ENCODE assay signal across 29 cellular contexts in the genomic region with DNA sequence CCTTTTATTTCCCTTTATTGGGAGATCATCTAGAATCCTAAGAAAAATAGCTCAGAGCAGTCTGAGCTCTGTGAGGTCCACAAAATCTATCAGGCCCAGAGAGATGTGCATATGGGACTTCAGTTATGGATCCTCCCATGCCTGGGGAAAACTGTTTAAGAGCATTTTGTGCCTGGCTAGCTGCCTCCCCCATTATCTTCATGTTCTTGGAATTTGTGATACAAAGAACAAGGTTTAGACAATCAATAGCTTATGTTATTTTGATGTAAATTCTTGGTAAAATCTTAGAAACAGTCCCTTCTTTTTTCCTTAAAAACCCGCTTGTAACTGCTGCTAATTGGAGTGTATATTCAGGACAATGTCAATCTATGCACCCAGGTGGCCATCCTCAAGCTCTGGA.
"Had no signal": no experiment of that assay in that cellular context is flagged by ENCODE, and none has a peak within 500 bp of the region (broad histone marks: within the 10 kb centered on the region; RNA-seq: fewer than 3 reads in every experiment).

No MANE protein-coding gene starts in this region.

- H3K36me3 ChIP-seq: adrenal gland, colonic mucosa, left lung, lower lobe of right lung, neutrophil, ovary, right lobe of liver, stomach, tibial artery, upper lobe of right lung had no signal

- H3K36me3 Mint-ChIP-seq: activated CD8-positive, alpha-beta memory T cell treated with anti-CD3 and anti-CD28 coated beads, Interleukin-2, amount 10 ng/mL, durations not matched to agents 7 days and 5 days; activated naive CD4-positive, alpha-beta T cell treated with anti-CD3 and anti-CD28 coated beads, Interleukin-2, amount 50 U/mL, for 72 hours; natural killer cell treated with Interleukin-12 subunit alpha and Interleukin-12 subunit beta and Interleukin-15 and Interleukin-18, amount 100 ng/mL, for 72 hours had no signal

- H3K27ac Mint-ChIP-seq: activated CD8-positive, alpha-beta memory T cell treated with anti-CD3 and anti-CD28 coated beads, Interleukin-2, amount 10 ng/mL, durations not matched to agents 7 days and 5 days; activated CD8-positive, alpha-beta T cell treated with anti-CD3 and anti-CD28 coated beads for 36 hours; activated naive CD4-positive, alpha-beta T cell treated with anti-CD3 and anti-CD28 coated beads, Interleukin-2, amount 50 U/mL, for 72 hours; activated T-helper 2 cell treated with anti-CD3 and anti-CD28 coated beads, Interferon-gamma antibody, Interleukin-2, Interleukin-4, amounts not matched to agents 10 μg/mL and 5 μg/mL and 100 μg/mL, durations not matched to agents 14 hours and 24 hours and 36 hours; natural killer cell treated with Interleukin-12 subunit alpha and Interleukin-12 subunit beta and Interleukin-15 and Interleukin-18, amount 100 ng/mL, for 72 hours; T-helper 1 cell treated with Interleukin-12 subunit alpha and Interleukin-12 subunit beta and Interleukin-4 antibody, amounts not matched to agents 30 μg/mL and 1 μg/mL, for 36 hours had no signal

- H3K4me3 Mint-ChIP-seq: activated CD8-positive, alpha-beta memory T cell treated with anti-CD3 and anti-CD28 coated beads, Interleukin-2, amount 10 ng/mL, durations not matched to agents 7 days and 5 days; activated CD8-positive, alpha-beta T cell treated with anti-CD3 and anti-CD28 coated beads for 36 hours; natural killer cell treated with Interleukin-12 subunit alpha and Interleukin-12 subunit beta and Interleukin-15 and Interleukin-18, amount 100 ng/mL, for 72 hours; T-helper 1 cell treated with Interleukin-12 subunit alpha and Interleukin-12 subunit beta and Interleukin-4 antibody, amounts not matched to agents 30 μg/mL and 1 μg/mL, for 36 hours had no signal

- H3K4me3 ChIP-seq: adrenal gland, body of pancreas, colonic mucosa, left lung, lower lobe of right lung, ovary, right lobe of liver, stomach, tibial artery, upper lobe of right lung had no signal

- H3K27me3 Mint-ChIP-seq: activated CD8-positive, alpha-beta T cell treated with anti-CD3 and anti-CD28 coated beads for 36 hours; progenitor cell of endocrine pancreas had no signal

- H3K4me1 ChIP-seq: upper lobe of right lung had no signal

- H3K9me3 Mint-ChIP-seq: activated CD8-positive, alpha-beta T cell treated with anti-CD3 and anti-CD28 coated beads for 36 hours; activated naive CD4-positive, alpha-beta T cell treated with anti-CD3 and anti-CD28 coated beads, Interleukin-2, amount 50 U/mL, for 72 hours; activated T-helper 2 cell treated with anti-CD3 and anti-CD28 coated beads, Interferon-gamma antibody, Interleukin-2, Interleukin-4, amounts not matched to agents 10 μg/mL and 5 μg/mL and 100 μg/mL, durations not matched to agents 14 hours and 24 hours and 36 hours; natural killer cell treated with Interleukin-12 subunit alpha and Interleukin-12 subunit beta and Interleukin-15 and Interleukin-18, amount 100 ng/mL, for 72 hours; T-helper 1 cell treated with Interleukin-12 subunit alpha and Interleukin-12 subunit beta and Interleukin-4 antibody, amounts not matched to agents 30 μg/mL and 1 μg/mL, for 36 hours had no signal

- H3K27me3 ChIP-seq: adrenal gland, body of pancreas, colonic mucosa, left lung, neutrophil, ovary, right lobe of liver, stomach, tibial artery, upper lobe of right lung had no signal

- DNase-seq: activated CD4-positive, alpha-beta T cell treated with anti-CD3 and anti-CD28 coated beads, Interleukin-2, amount 50 U/mL, for 1 hour; activated CD8-positive, alpha-beta memory T cell treated with anti-CD3 and anti-CD28 coated beads, Interleukin-2, amount 10 ng/mL, durations not matched to agents 7 days and 5 days; activated CD8-positive, alpha-beta T cell treated with anti-CD3 and anti-CD28 coated beads for 36 hours; activated naive CD4-positive, alpha-beta T cell; activated T-cell treated with anti-CD3 and anti-CD28 coated beads, Interleukin-2, amount 50 U/mL, for 48 hours; adrenal gland; aorta; body of pancreas; colonic mucosa; effector CD8-positive, alpha-beta T cell; left lung; lower lobe of right lung; mesendoderm; ovary; right lobe of liver; stimulated activated CD4-positive, alpha-beta T cell treated with anti-CD3 and anti-CD28 coated beads, Interleukin-12 subunit alpha, Interleukin-12 subunit beta, amount 100 ng/mL, for 4 hours; stimulated activated CD4-positive, alpha-beta T cell treated with anti-CD3 and anti-CD28 coated beads, Interleukin-4, amount 100 ng/mL, for 1 hour; stomach; T-helper 9 cell; tibial artery; upper lobe of right lung had no signal

- H3K27ac ChIP-seq: adrenal gland, body of pancreas, colonic mucosa, left lung, lower lobe of right lung, neutrophil, ovary, right lobe of liver, stomach, tibial artery, upper lobe of right lung, VCaP had no signal

- H3K9me3 ChIP-seq: adrenal gland, body of pancreas, colonic mucosa, left lung, lower lobe of right lung, neutrophil, ovary, right lobe of liver, stomach, tibial artery, upper lobe of right lung had no signal

- ATAC-seq: activated CD4-positive, CD25-positive, alpha-beta regulatory T cell treated with anti-CD3 and anti-CD28 coated beads, Interleukin-2, amount 50 U/mL, for 24 hours; activated CD8-positive, alpha-beta memory T cell treated with anti-CD3 and anti-CD28 coated beads, Interleukin-2, amount 10 ng/mL, durations not matched to agents 7 days and 5 days; activated CD8-positive, alpha-beta T cell treated with anti-CD3 and anti-CD28 coated beads for 36 hours; activated naive CD4-positive, alpha-beta T cell treated with anti-CD3 and anti-CD28 coated beads, Interleukin-2, amount 50 U/mL, for 72 hours; body of pancreas; left lung; lower lobe of right lung; natural killer cell treated with Interleukin-12 subunit alpha and Interleukin-12 subunit beta and Interleukin-15 and Interleukin-18, amount 100 ng/mL, for 72 hours; right lobe of liver; upper lobe of right lung had no signal
